ENCODE assay signal across 19 cellular contexts in genomic region chr2:217283505-217283904, GRCh38.
A peak's percentile ranks its signal among the peaks of the same experiment; 100 is the strongest.
DNase-seq lines count a peak whose midpoint lies in the region; ATAC-seq and TF ChIP-seq lines count a peak whose summit lies in the region.
"Had no signal": no experiment of that assay in that cellular context is flagged by ENCODE, and none has a peak within 500 bp of the region (broad histone marks: within the 10 kb centered on the region; RNA-seq: fewer than 3 reads in every experiment).

No MANE protein-coding gene starts in this region.

- ATAC-seq in Right ventricle myocardium inferior = peak; percentile 64
- no peak for ATAC-seq in HG03159 (IDR thresholded peaks at IDR 0.05; ENCODE audit: unreplicated experiment)
- ATAC-seq: CD8-positive, alpha-beta T cell; GM12878; Panc1 had no signal

- DNase-seq in Right ventricle myocardium inferior (ENCODE audit: missing footprints) = no peak
- no peak for DNase-seq in left ventricle myocardium inferior
- DNase-seq in astrocyte of the spinal cord (ENCODE audit: low read depth, low spot score) = peak; percentile 52
- peak; percentile 26 for DNase-seq in fibroblast of villous mesenchyme (ENCODE audit: low read depth)
- DNase-seq in skeletal muscle cell (ENCODE audit: low read depth) = peak; percentile 90
- no peak for DNase-seq in stimulated activated naive CD4-positive, alpha-beta T cell treated with Interleukin-2 at 50 U/mL for 16 hours (lab: John Stamatoyannopoulos, UW)
- DNase-seq in T-helper 2 cell = no peak
- DNase-seq: AML-193; C1 segment of cervical spinal cord; CD8-positive, alpha-beta T cell; DND-41; H9; NCI-H1105; NCI-H2029 treated with DMSO at 0.1 percent for 48 hours; NCI-H446 treated with DMSO at 0.1 percent for 48 hours; NCI-H69 had no signal

- no peak overlapping the region for H3K27ac ChIP-seq in left ventricle myocardium inferior (replicated peaks)

- intact Hi-C loops in Right ventricle myocardium inferior (cut with DNase I) (no loop called here), left ventricle myocardium inferior (cut with micrococcal nuclease) (no loop called here)

- TF ChIP-seq CTCF in left ventricle myocardium inferior (IDR thresholded peaks at IDR 0.05; ENCODE audit: borderline replicate concordance) (no peak), astrocyte of the spinal cord (IDR thresholded peaks at IDR 0.05; ENCODE audit: low read depth, low read length) (no peak), fibroblast of villous mesenchyme (IDR thresholded peaks at IDR 0.05; ENCODE audit: insufficient read depth, low read depth, low read length) (no peak)

- no peaks in the 10 kb centered on the region for H3K27me3 ChIP-seq in left ventricle myocardium inferior (ENCODE audit: low read depth)

- H3K36me3 ChIP-seq in left ventricle myocardium inferior = no peaks in the 10 kb centered on the region

- no peaks in the 10 kb centered on the region for H3K9me3 ChIP-seq in left ventricle myocardium inferior (replicated peaks)

- in situ Hi-C loops in astrocyte of the spinal cord (cut with HindIII; ENCODE audit: low sequenced_read_pairs) = no loop called here

- H3K4me3 ChIP-seq in left ventricle myocardium inferior = no peak overlapping the region
- no peak overlapping the region for H3K4me3 ChIP-seq in astrocyte of the spinal cord (ENCODE audit: low read depth, low read length)
- no peak overlapping the region for H3K4me3 ChIP-seq in fibroblast of villous mesenchyme (ENCODE audit: low read depth, low read length)
- H3K4me3 ChIP-seq in skeletal muscle cell (ENCODE audit: low read depth, low read length) = no peak overlapping the region
- H3K4me3 ChIP-seq: GM12878 had no signal

- H3K4me1 ChIP-seq in left ventricle myocardium inferior = peaks cover 27% of the 10 kb centered on the region

Comparison
In these comparisons a context has a peak if more than half of its experiments do, and no peak if none do; other contexts are left out.
1. DNase-seq: peak in astrocyte of the spinal cord (single experiment), fibroblast of villous mesenchyme (single experiment) and skeletal muscle cell (single experiment); none in Right ventricle myocardium inferior (single experiment), left ventricle myocardium inferior (single experiment), stimulated activated naive CD4-positive, alpha-beta T cell treated with Interleukin-2 at 50 U/mL for 16 hours (single experiment) and T-helper 2 cell (0 of 5).